In the genomic region with DNA sequence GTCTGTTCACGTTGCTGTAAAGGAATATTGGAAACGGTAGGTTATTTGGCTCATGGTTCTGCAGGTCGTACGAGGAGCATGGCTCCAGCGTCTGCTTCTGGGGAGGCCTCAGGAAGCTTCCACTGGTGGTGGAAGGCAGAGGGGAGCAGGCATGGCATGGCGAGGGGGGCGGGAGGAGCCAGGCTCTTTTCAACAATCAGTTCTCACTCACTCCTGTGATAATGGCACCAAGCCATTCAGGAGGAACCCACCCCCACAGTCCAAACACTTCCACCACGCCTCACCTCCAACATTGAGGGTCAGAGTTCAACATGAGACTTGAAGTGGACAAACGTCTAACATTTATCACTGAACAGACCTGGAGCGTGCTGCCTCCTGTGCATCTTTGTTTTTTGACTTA, we compare ENCODE assay signal across 21 cellular contexts.
DNase-seq lines count a peak whose midpoint lies in the region; ATAC-seq, FAIRE-seq and TF ChIP-seq lines count a peak whose summit lies in the region.
"Had no signal": no experiment of that assay in that cellular context is flagged by ENCODE, and none has a peak within 500 bp of the region (broad histone marks: within the 10 kb centered on the region; RNA-seq: fewer than 3 reads in every experiment).

No MANE protein-coding gene starts in this region.

- no peak for TF ChIP-seq CTCF in activated B cell treated with CpG ODN at 0.5 μM for 24 hours (IDR thresholded peaks at IDR 0.05)
- TF ChIP-seq CTCF in kidney (IDR thresholded peaks at IDR 0.05; ENCODE audit: borderline replicate concordance, extremely low read depth, insufficient read depth) = no peak
- no peak for TF ChIP-seq CTCF in colonic mucosa (IDR thresholded peaks at IDR 0.05)

- no peaks in the 10 kb centered on the region for H3K27me3 Mint-ChIP-seq in activated naive CD4-positive, alpha-beta T cell treated with anti-CD3 and anti-CD28 coated beads, Interleukin-2, amount 50 U/mL, for 24 hours
- H3K27me3 Mint-ChIP-seq in activated B cell treated with CpG ODN at 0.5 μM for 24 hours (no peaks in the 10 kb centered on the region), T-cell (peaks cover 0 to 3% of the 10 kb centered on the region in 2 donors)

- peaks cover 9% of the 10 kb centered on the region for H3K4me1 Mint-ChIP-seq in activated naive CD4-positive, alpha-beta T cell treated with anti-CD3 and anti-CD28 coated beads, Interleukin-2, amount 50 U/mL, for 24 hours
- H3K4me1 Mint-ChIP-seq in activated B cell treated with CpG ODN at 0.5 μM for 24 hours (peaks cover 66% of the 10 kb centered on the region), T-cell (peaks cover 10 to 11% (median 11%) of the 10 kb centered on the region in 3 donors)
- H3K4me1 Mint-ChIP-seq: CD14-positive monocyte had no signal

- POLR2A ChIA-PET in activated B cell treated with CpG ODN at 0.5 μM for 24 hours (lab: Charles Lee) = interaction anchor here (0.7 kb wide), 1 partner anchor 436 kb away, joined by 3 read pairs; no protein-coding TSS in a partner anchor
- POLR2A ChIA-PET in T-cell (lab: Charles Lee) = no interaction called here

- no peaks in the 10 kb centered on the region for H3K36me3 Mint-ChIP-seq in activated naive CD4-positive, alpha-beta T cell treated with anti-CD3 and anti-CD28 coated beads, Interleukin-2, amount 50 U/mL, for 24 hours
- peaks cover 33% of the 10 kb centered on the region for H3K36me3 Mint-ChIP-seq in activated B cell treated with CpG ODN at 0.5 μM for 24 hours (ENCODE audit: low read depth)
- peaks cover 3% of the 10 kb centered on the region for H3K36me3 Mint-ChIP-seq in T-cell

- H3K27ac Mint-ChIP-seq in activated naive CD4-positive, alpha-beta T cell treated with anti-CD3 and anti-CD28 coated beads, Interleukin-2, amount 50 U/mL, for 24 hours = peak overlapping the region; percentile 4
- H3K27ac Mint-ChIP-seq in activated B cell treated with CpG ODN at 0.5 μM for 24 hours (peak overlapping the region; percentile 37), T-cell (no peak overlapping the region)

- H3K9ac ChIP-seq in kidney (ENCODE audit: low read length in 2 of 2) = no peak overlapping the region
- H3K9ac ChIP-seq in colonic mucosa (ENCODE audit: low read depth in 2 of 2, low read length in 2 of 2) = no peak overlapping the region

- H3K4me1 ChIP-seq in kidney (ENCODE audit: control insufficient read depth in 1 of 2, insufficient read depth in 1 of 2, low read depth in 1 of 2, low read length in 2 of 2) = no peaks in the 10 kb centered on the region
- H3K4me1 ChIP-seq in small intestine (ENCODE audit: control insufficient read depth in 2 of 2, insufficient read depth in 1 of 2, low read depth in 1 of 2, low read length in 1 of 2) = peaks cover 0 to 10% of the 10 kb centered on the region in 2 donors
- peaks cover 5% of the 10 kb centered on the region for H3K4me1 ChIP-seq in colonic mucosa

- H3K4me3 ChIP-seq in kidney (ENCODE audit: low read length in 2 of 2) (no peak overlapping the region), small intestine (ENCODE audit: low read depth in 1 of 2, low read length in 2 of 2) (no peak overlapping the region), colonic mucosa (no peak overlapping the region)
- H3K4me3 ChIP-seq: MG63 had no signal

- H3K9me3 Mint-ChIP-seq in activated naive CD4-positive, alpha-beta T cell treated with anti-CD3 and anti-CD28 coated beads, Interleukin-2, amount 50 U/mL, for 24 hours = no peaks in the 10 kb centered on the region
- H3K9me3 Mint-ChIP-seq in activated B cell treated with CpG ODN at 0.5 μM for 24 hours (no peaks in the 10 kb centered on the region), T-cell (no peaks in the 10 kb centered on the region)

- no peak overlapping the region for H3K4me3 Mint-ChIP-seq in activated naive CD4-positive, alpha-beta T cell treated with anti-CD3 and anti-CD28 coated beads, Interleukin-2, amount 50 U/mL, for 24 hours
- H3K4me3 Mint-ChIP-seq in activated B cell treated with CpG ODN at 0.5 μM for 24 hours = no peak overlapping the region
- no peak overlapping the region for H3K4me3 Mint-ChIP-seq in T-cell
- H3K4me3 Mint-ChIP-seq: CD14-positive monocyte had no signal

- H3K36me3 ChIP-seq in kidney (ENCODE audit: control insufficient read depth in 1 of 2, insufficient read depth in 2 of 2, low read length in 2 of 2) (no peaks in the 10 kb centered on the region), small intestine (ENCODE audit: control insufficient read depth in 2 of 2, insufficient read depth in 2 of 2, low read length in 2 of 2) (no peaks in the 10 kb centered on the region), colonic mucosa (no peaks in the 10 kb centered on the region)

- WGBS in small intestine, 3 donors = 64 to 78% (median 64%) methylated on average over 10 of the region's 10 CpGs

- intact Hi-C loops in activated B cell treated with CpG ODN at 0.5 μM for 24 hours (cut with micrococcal nuclease) = no loop called here
- intact Hi-C loops in kidney (cut with DNase I) = no loop called here
- intact Hi-C loops in colonic mucosa (cut with DNase I) = no loop called here

- H3K27ac ChIP-seq in kidney (ENCODE audit: low read depth in 2 of 2, low read length in 2 of 2) (no peak overlapping the region), small intestine (ENCODE audit: low read depth in 1 of 2, low read length in 1 of 2) (no peak overlapping the region), colonic mucosa (no peak overlapping the region)

- FAIRE-seq in kidney (lab: Jason Lieb, UNC) = no peak
- FAIRE-seq in small intestine (lab: Jason Lieb, UNC) = no peak

- ATAC-seq in activated B cell treated with CpG ODN at 0.5 μM for 24 hours (ENCODE audit: low read depth) (no peak), T-cell (replicated peaks in 1 of 4) (no peak), GM21576 (IDR thresholded peaks at IDR 0.05; ENCODE audit: unreplicated experiment) (no peak)
- ATAC-seq: Panc1, Right ventricle myocardium inferior had no signal

- no peaks in the 10 kb centered on the region for H3K9me3 ChIP-seq in kidney (ENCODE audit: control insufficient read depth in 1 of 2, low read length in 2 of 2)
- no peaks in the 10 kb centered on the region for H3K9me3 ChIP-seq in small intestine (ENCODE audit: control insufficient read depth, low read depth)
- H3K9me3 ChIP-seq in colonic mucosa = no peaks in the 10 kb centered on the region
- H3K9me3 ChIP-seq: MG63 had no signal

- CTCF ChIA-PET in activated B cell treated with CpG ODN at 0.5 μM for 24 hours (lab: Charles Lee) = no interaction called here
- CTCF ChIA-PET in T-cell (lab: Charles Lee) = no interaction called here

- no peak for DNase-seq in activated naive CD4-positive, alpha-beta T cell treated with anti-CD3 and anti-CD28 coated beads, Interleukin-2, amount 50 U/mL, for 16 hours
- DNase-seq in activated B cell treated with CpG ODN at 0.5 μM for 24 hours (no peak), kidney (peak; percentile 45), small intestine (peak; percentile 54), colonic mucosa (no peak), T-cell (no peak)
- DNase-seq: COR-L47, DMS153, EL, H7, MG63, NCI-H1092, NCI-H1694 treated with DMSO at 0.1 percent for 48 hours, NCI-H2107, NCI-H2227 treated with DMSO at 0.1 percent for 48 hours, NCI-H524 had no signal

- no peaks in the 10 kb centered on the region for H3K27me3 ChIP-seq in small intestine (ENCODE audit: control insufficient read depth in 2 of 2, insufficient read depth in 2 of 2, low read length in 2 of 2)
- H3K27me3 ChIP-seq in colonic mucosa = no peaks in the 10 kb centered on the region
- H3K27me3 ChIP-seq: MG63 had no signal

Comparison
In these comparisons a context has a peak if more than half of its experiments do, and no peak if none do; other contexts are left out.
1. H3K27ac Mint-ChIP-seq: peak in activated naive CD4-positive, alpha-beta T cell treated with anti-CD3 and anti-CD28 coated beads, Interleukin-2, amount 50 U/mL, for 24 hours (single experiment) and activated B cell treated with CpG ODN at 0.5 μM for 24 hours (single experiment); none in T-cell (0 of 2).
2. DNase-seq: peak in kidney (single experiment) and small intestine (single experiment); none in activated naive CD4-positive, alpha-beta T cell treated with anti-CD3 and anti-CD28 coated beads, Interleukin-2, amount 50 U/mL, for 16 hours (single experiment), activated B cell treated with CpG ODN at 0.5 μM for 24 hours (single experiment), colonic mucosa (single experiment) and T-cell (0 of 34).